25 cellular contexts compared by ENCODE assay signal in genomic region chr7:51126324-51126723, GRCh38.
"Had no signal": no experiment of that assay in that cellular context is flagged by ENCODE, and none has a peak within 500 bp of the region (broad histone marks: within the 10 kb centered on the region; RNA-seq: fewer than 3 reads in every experiment).

No MANE protein-coding gene starts in this region.

- H3K27me3 ChIP-seq: brain microvascular endothelial cell, MG63, Peyer's patch had no signal

- H3K9ac ChIP-seq: SK-N-SH had no signal

- H3K4me3 ChIP-seq: MG63, Peyer's patch, SJCRH30 had no signal

- FAIRE-seq: HepG2 had no signal

- H3K4me2 ChIP-seq: SK-N-SH had no signal

- H3K4me1 ChIP-seq: Peyer's patch, SJCRH30 had no signal

- H3K36me3 ChIP-seq: brain microvascular endothelial cell, MG63, Peyer's patch, SJCRH30 had no signal

- H3K9me3 ChIP-seq: MG63, Peyer's patch, SJCRH30, SK-N-SH had no signal

- DNase-seq: activated CD4-positive, alpha-beta T cell treated with anti-CD3 and anti-CD28 coated beads for 36 hours; activated CD4-positive, alpha-beta T cell treated with anti-CD3 and anti-CD28 coated beads, Interleukin-2, amount 50 U/mL, for 1 hour; activated CD8-positive, alpha-beta T cell treated with anti-CD3 and anti-CD28 coated beads for 36 hours; activated gamma-delta T cell; activated naive CD4-positive, alpha-beta T cell treated with anti-CD3 and anti-CD28 coated beads for 36 hours; activated T-cell treated with anti-CD3 and anti-CD28 coated beads for 4 hours; activated T-cell treated with anti-CD3 and anti-CD28 coated beads, Interleukin-2, amount 50 U/mL, for 48 hours; brain microvascular endothelial cell; MG63; MV-4-11; NCI-H1092 treated with DMSO at 0.1 percent for 48 hours; NCI-H1417 treated with DMSO at 0.1 percent for 48 hours; NCI-H1694 treated with DMSO at 0.1 percent for 48 hours; NCI-H2029 treated with DMSO at 0.1 percent for 48 hours; NCI-H510A treated with DMSO at 0.1 percent for 48 hours; NCI-H69; Peyer's patch; Right ventricle myocardium superior; SJCRH30; SK-N-SH; T-helper 1 cell; WERI-Rb-1 had no signal

- H3K27ac ChIP-seq: brain microvascular endothelial cell, Peyer's patch, RWPE1, SJCRH30, WERI-Rb-1 had no signal

- ATAC-seq: activated CD4-positive, alpha-beta T cell treated with anti-CD3 and anti-CD28 coated beads for 36 hours; activated CD8-positive, alpha-beta T cell treated with anti-CD3 and anti-CD28 coated beads for 36 hours; activated T-helper 17 cell treated with anti-CD3 and anti-CD28 coated beads, Interleukin-2, amount 50 U/mL, for 72 hours; HepG2 had no signal
